ENCODE assay signal across 13 cellular contexts in genomic region chr16:47986031-47986430, GRCh38.
DNase-seq lines count a peak whose midpoint lies in the region; ATAC-seq lines count a peak whose summit lies in the region.
"Had no signal": no experiment of that assay in that cellular context is flagged by ENCODE, and none has a peak within 500 bp of the region (broad histone marks: within the 10 kb centered on the region; RNA-seq: fewer than 3 reads in every experiment).

No MANE protein-coding gene starts in this region.

- H3K9me3 Mint-ChIP-seq in activated naive CD4-positive, alpha-beta T cell treated with anti-CD3 and anti-CD28 coated beads, Interleukin-2, amount 50 U/mL, for 24 hours, result peaks cover 9% of the 10 kb centered on the region
- H3K9me3 Mint-ChIP-seq in activated naive CD4-positive, alpha-beta T cell treated with anti-CD3 and anti-CD28 coated beads for 36 hours, result peaks cover 5% of the 10 kb centered on the region

- H3K4me1 Mint-ChIP-seq in activated naive CD4-positive, alpha-beta T cell treated with anti-CD3 and anti-CD28 coated beads, Interleukin-2, amount 50 U/mL, for 24 hours, result no peaks in the 10 kb centered on the region
- no peaks in the 10 kb centered on the region for H3K4me1 Mint-ChIP-seq in activated naive CD4-positive, alpha-beta T cell treated with anti-CD3 and anti-CD28 coated beads for 36 hours (ENCODE audit: low read depth)
- H3K4me1 Mint-ChIP-seq: CD4-positive, CD25-positive, alpha-beta regulatory T cell had no signal

- no peak overlapping the region for H3K4me3 Mint-ChIP-seq in activated naive CD4-positive, alpha-beta T cell treated with anti-CD3 and anti-CD28 coated beads, Interleukin-2, amount 50 U/mL, for 24 hours
- H3K4me3 Mint-ChIP-seq in activated naive CD4-positive, alpha-beta T cell treated with anti-CD3 and anti-CD28 coated beads for 36 hours, result no peak overlapping the region
- H3K4me3 Mint-ChIP-seq: CD4-positive, CD25-positive, alpha-beta regulatory T cell had no signal

- H3K27me3 Mint-ChIP-seq in activated naive CD4-positive, alpha-beta T cell treated with anti-CD3 and anti-CD28 coated beads, Interleukin-2, amount 50 U/mL, for 24 hours, result peaks cover 2% of the 10 kb centered on the region
- peaks cover 6% of the 10 kb centered on the region for H3K27me3 Mint-ChIP-seq in activated naive CD4-positive, alpha-beta T cell treated with anti-CD3 and anti-CD28 coated beads for 36 hours (ENCODE audit: low read depth)

- H3K27ac Mint-ChIP-seq in activated naive CD4-positive, alpha-beta T cell treated with anti-CD3 and anti-CD28 coated beads, Interleukin-2, amount 50 U/mL, for 24 hours, result peak overlapping the region; percentile 21
- no peak overlapping the region for H3K27ac Mint-ChIP-seq in activated naive CD4-positive, alpha-beta T cell treated with anti-CD3 and anti-CD28 coated beads for 36 hours
- H3K27ac Mint-ChIP-seq: CD4-positive, CD25-positive, alpha-beta regulatory T cell had no signal

- ATAC-seq in GM21528 (IDR thresholded peaks at IDR 0.05; ENCODE audit: low FRiP score, unreplicated experiment), result no peak

- CTCF ChIA-PET in activated naive CD4-positive, alpha-beta T cell treated with anti-CD3 and anti-CD28 coated beads for 36 hours (lab: Charles Lee), result no interaction called here

- no peak for DNase-seq in activated naive CD4-positive, alpha-beta T cell treated with anti-CD3 and anti-CD28 coated beads for 36 hours
- DNase-seq in NCI-H82 treated with DMSO at 0.1 percent for 48 hours (lab: John Stamatoyannopoulos, UW; ENCODE audit: unreplicated experiment), result peak; percentile 93
- peak; percentile 23 for DNase-seq in iPS-NIHi7 (ENCODE audit: extremely low spot score)
- no peak for DNase-seq in glomerular visceral epithelial cell (ENCODE audit: extremely low spot score)
- no peak for DNase-seq in iPS-NIHi11 (ENCODE audit: low spot score)
- DNase-seq: 8988T; ACHN; CD4-positive, CD25-positive, alpha-beta regulatory T cell; DMS79 treated with DMSO at 0.1 percent for 48 hours; EL; HCEC 1CT had no signal

- intact Hi-C loops in activated naive CD4-positive, alpha-beta T cell treated with anti-CD3 and anti-CD28 coated beads for 36 hours (cut with micrococcal nuclease), result no loop called here

- H3K36me3 Mint-ChIP-seq in activated naive CD4-positive, alpha-beta T cell treated with anti-CD3 and anti-CD28 coated beads, Interleukin-2, amount 50 U/mL, for 24 hours, result no peaks in the 10 kb centered on the region
- no peaks in the 10 kb centered on the region for H3K36me3 Mint-ChIP-seq in activated naive CD4-positive, alpha-beta T cell treated with anti-CD3 and anti-CD28 coated beads for 36 hours (ENCODE audit: low read depth)
- H3K36me3 Mint-ChIP-seq: CD4-positive, CD25-positive, alpha-beta regulatory T cell had no signal

Comparison
In these comparisons a context has a peak if more than half of its experiments do, and no peak if none do; other contexts are left out.
1. DNase-seq: peak in NCI-H82 treated with DMSO at 0.1 percent for 48 hours (single experiment) and iPS-NIHi7 (single experiment); none in activated naive CD4-positive, alpha-beta T cell treated with anti-CD3 and anti-CD28 coated beads for 36 hours (single experiment), glomerular visceral epithelial cell (single experiment) and iPS-NIHi11 (single experiment).